Comparison of ENCODE assay signal across 9 cellular contexts in genomic region chr9:134640491-134641172, GRCh38. TPM values are rescaled to one million over a fixed set of nuclear protein-coding genes. Genes with fewer than 3 reads are reported as not detected.
DNase-seq lines count a peak whose midpoint lies in the region; ATAC-seq and TF ChIP-seq lines count a peak whose summit lies in the region.
"Had no signal": no experiment of that assay in that cellular context is flagged by ENCODE, and none has a peak within 500 bp of the region (broad histone marks: within the 10 kb centered on the region; RNA-seq: fewer than 3 reads in every experiment).

No MANE protein-coding gene starts in this region.

- ATAC-seq in gastroesophageal sphincter (no peak), psoas muscle (no peak), HG03442 (IDR thresholded peaks at IDR 0.05; ENCODE audit: unreplicated experiment) (no peak)

- peaks cover 0 to 35% (median 27%) of the 10 kb centered on the region in 11 experiments; a peak in 18 of 22 replicates for H4K20me1 ChIP-seq in BLaER1 treated with 17β-estradiol and CSF1 and Interleukin-3, amounts not matched to agents 10 nM and 100 nM

- no peaks in the 10 kb centered on the region for H3K36me3 ChIP-seq in BLaER1 treated with 17β-estradiol and CSF1 and Interleukin-3, amounts not matched to agents 10 nM and 100 nM
- no peaks in the 10 kb centered on the region for H3K36me3 ChIP-seq in Peyer's patch
- H3K36me3 ChIP-seq in gastroesophageal sphincter = no peaks in the 10 kb centered on the region
- no peaks in the 10 kb centered on the region for H3K36me3 ChIP-seq in psoas muscle (ENCODE audit: insufficient read depth in 1 of 2, low read depth in 1 of 2)

- DNase-seq in Peyer's patch (no peak), psoas muscle (no peak), dedifferentiated amniotic fluid mesenchymal stem cell (ENCODE audit: extremely low spot score) (no peak), NOMO-1 treated with DMSO at 0.1 percent for 48 hours (lab: John Stamatoyannopoulos, UW; ENCODE audit: unreplicated experiment) (no peak), activated gamma-delta T cell treated with Interleukin-2 at 50 U/mL for 16 hours (no peak)
- DNase-seq: activated CD4-positive, CD25-positive, alpha-beta regulatory T cell had no signal

- peak overlapping the region; percentile 70 to 93 (median 80); a peak in 20 of 22 replicates for H3K9ac ChIP-seq in BLaER1 treated with 17β-estradiol and CSF1 and Interleukin-3, amounts not matched to agents 10 nM and 100 nM

- TF ChIP-seq POLR2A in Peyer's patch (IDR thresholded peaks at IDR 0.05) (no peak), gastroesophageal sphincter (IDR thresholded peaks at IDR 0.05) (no peak)

- TF ChIP-seq CTCF in Peyer's patch (IDR thresholded peaks at IDR 0.05) (no peak), gastroesophageal sphincter (IDR thresholded peaks at IDR 0.05) (no peak), psoas muscle (IDR thresholded peaks at IDR 0.05) (no peak)

- intact Hi-C loops in psoas muscle (cut with DNase I) = loop anchor here in 1 of 2 donors (10.0 kb wide), 1 partner anchor 186 kb away; no protein-coding TSS in a partner anchor

- peaks cover 0 to 61% (median 0%) of the 10 kb centered on the region in 11 experiments; a peak in 9 of 22 replicates for H3K27me3 ChIP-seq in BLaER1 treated with 17β-estradiol and CSF1 and Interleukin-3, amounts not matched to agents 10 nM and 100 nM
- no peaks in the 10 kb centered on the region for H3K27me3 ChIP-seq in Peyer's patch
- H3K27me3 ChIP-seq in gastroesophageal sphincter = no peaks in the 10 kb centered on the region
- peaks cover 0 to 61% (median 15%) of the 10 kb centered on the region in 3 donors for H3K27me3 ChIP-seq in psoas muscle (ENCODE audit: insufficient read depth in 3 of 3, low read length in 2 of 3)

- H3K27ac ChIP-seq in BLaER1 treated with 17β-estradiol and CSF1 and Interleukin-3, amounts not matched to agents 10 nM and 100 nM = peak overlapping the region in 8 of 11 experiments; percentile 24 to 87 (median 78); a peak in 14 of 22 replicates
- H3K27ac ChIP-seq in Peyer's patch (peak overlapping the region; percentile 73 to 98 (median 82)), gastroesophageal sphincter (peak overlapping the region; percentile 63 to 100 (median 98)), psoas muscle (peak overlapping the region; percentile 25)

- no peak for TF ChIP-seq EP300 in gastroesophageal sphincter (IDR thresholded peaks at IDR 0.05)

- peaks cover 31 to 89% (median 82%) of the 10 kb centered on the region in 10 experiments for H3K4me1 ChIP-seq in BLaER1 treated with 17β-estradiol and CSF1 and Interleukin-3, amounts not matched to agents 10 nM and 100 nM
- peaks cover 0 to 6% (median 0%) of the 10 kb centered on the region in 4 donors for H3K4me1 ChIP-seq in Peyer's patch
- H3K4me1 ChIP-seq in gastroesophageal sphincter = peaks cover 3 to 44% (median 15%) of the 10 kb centered on the region in 3 donors
- H3K4me1 ChIP-seq in psoas muscle = no peaks in the 10 kb centered on the region

- WGBS in gastroesophageal sphincter (ENCODE audit: low coverage in 1 of 2), 2 donors = 69 to 84% methylated on average over 7 to 10 of the region's 15 CpGs
- 37 to 42% (median 39%) methylated on average over 14 to 15 of the region's 15 CpGs for whole genome bisulfite sequencing in psoas muscle, 3 donors

- H3K4me2 ChIP-seq in BLaER1 treated with 17β-estradiol and CSF1 and Interleukin-3, amounts not matched to agents 10 nM and 100 nM = peak overlapping the region; percentile 97 to 100 (median 100)

- no peaks in the 10 kb centered on the region for H3K9me3 ChIP-seq in BLaER1 treated with 17β-estradiol and CSF1 and Interleukin-3, amounts not matched to agents 10 nM and 100 nM (replicated peaks in 1 of 11)
- H3K9me3 ChIP-seq in Peyer's patch (peaks cover 0 to 4% (median 0%) of the 10 kb centered on the region in 4 donors), gastroesophageal sphincter (no peaks in the 10 kb centered on the region), psoas muscle (no peaks in the 10 kb centered on the region)

- H3K4me3 ChIP-seq in BLaER1 treated with 17β-estradiol and CSF1 and Interleukin-3, amounts not matched to agents 10 nM and 100 nM = peak overlapping the region; percentile 65 to 90 (median 80)
- H3K4me3 ChIP-seq in Peyer's patch (peak overlapping the region in 2 of 4 donors; percentile 58 to 65), gastroesophageal sphincter (peak overlapping the region; percentile 64 to 94), psoas muscle (peak overlapping the region; percentile 64)

RNA-seq across cellular contexts. Expression of gene COL5A1, which starts 1.0 kb away (rescaled TPM):
- total RNA-seq in Peyer's patch (10 to 100 TPM in 2 of 4 donors, 1 to 10 TPM in 2; 4.9 to 97.4 (median 11.9) TPM), gastroesophageal sphincter (10 to 100 TPM; 48.5 to 86.4 (median 74.9) TPM), psoas muscle (10 to 100 TPM in 1 of 4 donors, 1 to 10 TPM in 3; 3.4 to 11.3 (median 4.7) TPM)
- polyA plus RNA-seq in psoas muscle = 1 to 10 TPM; 1.7 to 2.8 (median 2.6) TPM

Comparison
In these comparisons a context has a peak if more than half of its experiments do, and no peak if none do; other contexts are left out.
1. H3K27ac ChIP-seq: peak in every context shown above with its lines; median percentile 98 in gastroesophageal sphincter; 82 in Peyer's patch; 78 in BLaER1 treated with 17β-estradiol and CSF1 and Interleukin-3, amounts not matched to agents 10 nM and 100 nM; 25 in psoas muscle.